Comparison of ENCODE assay signal across 16 cellular contexts in genomic region chr1:87174726-87175237, GRCh38.
A peak's percentile ranks its signal among the peaks of the same experiment; 100 is the strongest.
DNase-seq lines count a peak whose midpoint lies in the region; ATAC-seq and TF ChIP-seq lines count a peak whose summit lies in the region.
"Had no signal": no experiment of that assay in that cellular context is flagged by ENCODE, and none has a peak within 500 bp of the region (broad histone marks: within the 10 kb centered on the region; RNA-seq: fewer than 3 reads in every experiment).

No MANE protein-coding gene starts in this region.

- CTCF ChIA-PET in activated CD4-positive, alpha-beta memory T cell treated with anti-CD3 and anti-CD28 coated beads for 36 hours (lab: Charles Lee): no interaction called here

- ATAC-seq in foreskin keratinocyte: peak; percentile 37
- ATAC-seq in GM18907 (IDR thresholded peaks at IDR 0.05; ENCODE audit: unreplicated experiment): no peak

- DNase-seq in DMS79 treated with DMSO at 0.1 percent for 48 hours (lab: John Stamatoyannopoulos, UW) (peak; percentile 72), NCI-H510A (lab: John Stamatoyannopoulos, UW) (peak; percentile 28), foreskin keratinocyte (peak; percentile 19 to 57), mesothelial cell of epicardium (ENCODE audit: low spot score in 2 of 2, unreplicated experiment in 2 of 2) (no peak), COLO668 (lab: John Stamatoyannopoulos, UW; ENCODE audit: unreplicated experiment) (no peak)
- no peak for DNase-seq in activated CD4-positive, alpha-beta memory T cell treated with anti-CD3 and anti-CD28 coated beads for 36 hours
- DNase-seq: BE2C; CD4-positive, alpha-beta memory T cell; H7; MG63; NCI-H1092 treated with DMSO at 0.1 percent for 48 hours; NCI-H1930; NCI-H526 treated with DMSO at 0.1 percent for 48 hours; NK-92 treated with Interleukin-12 subunit alpha and Interleukin-12 subunit beta, amount 100 ng/mL, for 24 hours had no signal

- no peak overlapping the region for H3K27ac ChIP-seq in foreskin keratinocyte
- H3K27ac ChIP-seq: KMS-11 had no signal

- TF ChIP-seq CTCF in foreskin keratinocyte (conservative IDR thresholded peaks at IDR 0.05) (no peak), mesothelial cell of epicardium (IDR thresholded peaks at IDR 0.05; ENCODE audit: unreplicated experiment) (no peak)

- H3K36me3 Mint-ChIP-seq in mesothelial cell of epicardium: no peaks in the 10 kb centered on the region
- no peaks in the 10 kb centered on the region for H3K36me3 Mint-ChIP-seq in activated CD4-positive, alpha-beta memory T cell treated with anti-CD3 and anti-CD28 coated beads for 36 hours
- H3K36me3 Mint-ChIP-seq: CD4-positive, alpha-beta memory T cell had no signal

- intact Hi-C loops in activated CD4-positive, alpha-beta memory T cell treated with anti-CD3 and anti-CD28 coated beads for 36 hours (cut with micrococcal nuclease): no loop called here

- no peaks in the 10 kb centered on the region for H3K27me3 Mint-ChIP-seq in mesothelial cell of epicardium (ENCODE audit: low read depth)
- H3K27me3 Mint-ChIP-seq in activated CD4-positive, alpha-beta memory T cell treated with anti-CD3 and anti-CD28 coated beads for 36 hours: peaks cover 26% of the 10 kb centered on the region

- peak overlapping the region; percentile 3 for H3K27ac Mint-ChIP-seq in mesothelial cell of epicardium
- H3K27ac Mint-ChIP-seq in activated CD4-positive, alpha-beta memory T cell treated with anti-CD3 and anti-CD28 coated beads for 36 hours: no peak overlapping the region
- H3K27ac Mint-ChIP-seq: CD4-positive, alpha-beta memory T cell had no signal

- H3K4me1 Mint-ChIP-seq in mesothelial cell of epicardium: peaks cover 21% of the 10 kb centered on the region
- H3K4me1 Mint-ChIP-seq in activated CD4-positive, alpha-beta memory T cell treated with anti-CD3 and anti-CD28 coated beads for 36 hours (ENCODE audit: low read depth): no peaks in the 10 kb centered on the region
- H3K4me1 Mint-ChIP-seq: CD4-positive, alpha-beta memory T cell had no signal

- peaks cover 5% of the 10 kb centered on the region for H3K9me3 Mint-ChIP-seq in mesothelial cell of epicardium
- no peaks in the 10 kb centered on the region for H3K9me3 Mint-ChIP-seq in activated CD4-positive, alpha-beta memory T cell treated with anti-CD3 and anti-CD28 coated beads for 36 hours
- H3K9me3 Mint-ChIP-seq: CD4-positive, alpha-beta memory T cell had no signal

- peaks cover 6% of the 10 kb centered on the region for H3K4me1 ChIP-seq in foreskin keratinocyte
- H3K4me1 ChIP-seq: BE2C had no signal

- H3K4me3 Mint-ChIP-seq in mesothelial cell of epicardium: no peak overlapping the region
- no peak overlapping the region for H3K4me3 Mint-ChIP-seq in activated CD4-positive, alpha-beta memory T cell treated with anti-CD3 and anti-CD28 coated beads for 36 hours
- H3K4me3 Mint-ChIP-seq: CD4-positive, alpha-beta memory T cell had no signal

- POLR2A ChIA-PET in activated CD4-positive, alpha-beta memory T cell treated with anti-CD3 and anti-CD28 coated beads for 36 hours (lab: Charles Lee): no interaction called here

- H3K27me3 ChIP-seq in foreskin keratinocyte: no peaks in the 10 kb centered on the region
- H3K27me3 ChIP-seq: BE2C, MG63 had no signal

Comparison
In these comparisons a context has a peak if more than half of its experiments do, and no peak if none do; other contexts are left out.
1. DNase-seq: peak in DMS79 treated with DMSO at 0.1 percent for 48 hours (single experiment), NCI-H510A (single experiment) and foreskin keratinocyte (2 of 2); none in mesothelial cell of epicardium (0 of 2), COLO668 (single experiment) and activated CD4-positive, alpha-beta memory T cell treated with anti-CD3 and anti-CD28 coated beads for 36 hours (single experiment).